In the genomic region with DNA sequence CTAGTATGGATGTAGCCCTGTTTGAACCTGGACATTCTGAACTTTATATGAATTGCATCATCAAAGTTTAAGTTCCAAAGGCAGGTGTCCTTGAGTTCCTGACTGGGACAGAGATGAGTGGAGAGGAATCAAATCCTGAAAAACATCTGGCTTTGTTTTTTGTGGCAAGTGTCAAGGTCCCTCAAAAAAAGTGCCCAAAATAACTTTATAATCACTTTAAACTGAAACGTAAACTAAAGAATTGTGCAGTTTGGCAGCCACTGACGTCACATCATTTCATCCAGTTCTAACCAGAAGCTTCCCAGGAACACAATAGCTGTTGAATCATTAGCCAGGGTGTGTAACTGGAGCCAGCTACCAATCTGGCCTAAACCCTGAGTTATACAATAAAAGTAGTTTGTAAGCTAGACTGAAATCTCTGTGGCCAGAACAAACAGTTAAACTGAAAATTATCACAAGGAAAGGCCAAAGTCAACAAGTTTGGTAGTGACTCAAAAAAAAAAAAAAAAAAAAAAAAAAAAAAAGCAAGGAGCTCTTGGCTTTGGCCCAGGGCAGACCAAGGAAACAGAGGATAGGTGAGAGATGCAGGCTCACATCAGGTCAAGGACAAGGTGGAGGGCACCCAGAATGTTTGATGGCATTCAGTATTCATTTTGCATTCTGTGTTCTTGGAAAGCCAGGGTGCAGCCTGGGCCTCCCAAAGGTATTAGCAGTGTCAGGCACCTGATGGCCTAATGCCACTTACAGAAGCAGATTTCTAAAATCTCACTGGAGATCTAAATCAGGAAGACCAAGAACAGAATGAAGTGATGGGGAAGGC, we compare ENCODE assay signal across 11 cellular contexts.
A peak's percentile ranks its signal among the peaks of the same experiment; 100 is the strongest.
DNase-seq lines count a peak whose midpoint lies in the region; FAIRE-seq and TF ChIP-seq lines count a peak whose summit lies in the region.
"Had no signal": no experiment of that assay in that cellular context is flagged by ENCODE, and none has a peak within 500 bp of the region (broad histone marks: within the 10 kb centered on the region; RNA-seq: fewer than 3 reads in every experiment).

No MANE protein-coding gene starts in this region.

- no peaks in the 10 kb centered on the region for H3K27me3 ChIP-seq in astrocyte (ENCODE audit: insufficient read depth, low read length)

- peak; percentile 84 for DNase-seq in HFFc6
- peak; percentile 98 for DNase-seq in astrocyte (ENCODE audit: low read depth)
- DNase-seq in iris pigment epithelial cell (ENCODE audit: low read depth), result peak; percentile 95
- DNase-seq in smooth muscle cell of the brain vasculature (ENCODE audit: low read depth, low spot score), result peak; percentile 51
- DNase-seq in NCI-H2029 (lab: John Stamatoyannopoulos, UW), result no peak
- DNase-seq in GM19238 (ENCODE audit: insufficient read length, low spot score), result no peak
- DNase-seq in NCI-H146 (lab: John Stamatoyannopoulos, UW), result no peak
- DNase-seq: KBM-7; naive thymus-derived CD8-positive, alpha-beta T cell; NCI-H524 had no signal

- H3K27ac ChIP-seq in astrocyte (ENCODE audit: low read depth, low read length), result peak overlapping the region; percentile 83

- H3K4me3 ChIP-seq in astrocyte (ENCODE audit: insufficient read depth, low read depth, low read length), result no peak overlapping the region

- no peaks in the 10 kb centered on the region for H4K20me1 ChIP-seq in astrocyte (ENCODE audit: insufficient read depth, low read length)

- peak; percentile 50 for FAIRE-seq in astrocyte (lab: Jason Lieb, UNC)

- TF ChIP-seq CTCF in HFFc6 (IDR thresholded peaks at IDR 0.05), result no peak
- TF ChIP-seq CTCF in astrocyte (IDR thresholded peaks at IDR 0.05; ENCODE audit: insufficient read depth, low read depth, low read length), result no peak

- H3K9ac ChIP-seq in astrocyte (ENCODE audit: low read length), result peak overlapping the region; percentile 57

- peaks cover 71% of the 10 kb centered on the region for H3K4me1 Mint-ChIP-seq in HFFc6 (ENCODE audit: low read depth)
- peaks cover 17% of the 10 kb centered on the region for H3K4me1 Mint-ChIP-seq in astrocyte (ENCODE audit: low read depth, unreplicated experiment)
- H3K4me1 Mint-ChIP-seq: activated naive CD4-positive, alpha-beta T cell treated with anti-CD3 and anti-CD28 coated beads, Interleukin-2, amount 50 U/mL, for 24 hours had no signal

- no peak overlapping the region for H2AFZ ChIP-seq in astrocyte (ENCODE audit: low read depth, low read length)

- no peaks in the 10 kb centered on the region for H3K9me3 ChIP-seq in astrocyte (ENCODE audit: insufficient read depth, low read depth, low read length)

- peaks cover 16% of the 10 kb centered on the region for H3K4me1 ChIP-seq in astrocyte (ENCODE audit: insufficient read depth, low read length)

- H3K27ac Mint-ChIP-seq in HFFc6 (peak overlapping the region; percentile 81), astrocyte (ENCODE audit: unreplicated experiment) (peak overlapping the region; percentile 53)
- H3K27ac Mint-ChIP-seq: activated naive CD4-positive, alpha-beta T cell treated with anti-CD3 and anti-CD28 coated beads, Interleukin-2, amount 50 U/mL, for 24 hours; naive thymus-derived CD8-positive, alpha-beta T cell had no signal

- H3K4me2 ChIP-seq in astrocyte (ENCODE audit: low read length), result peak overlapping the region; percentile 51

- no peaks in the 10 kb centered on the region for H3K36me3 ChIP-seq in astrocyte (ENCODE audit: insufficient read depth, low read length)

- H3K36me3 Mint-ChIP-seq in HFFc6 (ENCODE audit: low read depth), result peaks cover 3% of the 10 kb centered on the region; the same call in 1 of the 2 replicates
- H3K36me3 Mint-ChIP-seq in astrocyte (ENCODE audit: low read depth, unreplicated experiment), result no peaks in the 10 kb centered on the region
- H3K36me3 Mint-ChIP-seq: naive thymus-derived CD8-positive, alpha-beta T cell had no signal

- H3K79me2 ChIP-seq in astrocyte (ENCODE audit: insufficient read depth, low read length), result no peaks in the 10 kb centered on the region

- H3K4me3 Mint-ChIP-seq in HFFc6, result peak overlapping the region; percentile 2; the same call in 1 of the 2 replicates
- H3K4me3 Mint-ChIP-seq in astrocyte (ENCODE audit: unreplicated experiment), result no peak overlapping the region
- H3K4me3 Mint-ChIP-seq: activated naive CD4-positive, alpha-beta T cell treated with anti-CD3 and anti-CD28 coated beads, Interleukin-2, amount 50 U/mL, for 24 hours; naive thymus-derived CD8-positive, alpha-beta T cell had no signal

- no peaks in the 10 kb centered on the region for H3K27me3 Mint-ChIP-seq in HFFc6 (ENCODE audit: insufficient read depth)
- no peaks in the 10 kb centered on the region for H3K27me3 Mint-ChIP-seq in astrocyte (ENCODE audit: low read depth, unreplicated experiment)
- H3K27me3 Mint-ChIP-seq: activated naive CD4-positive, alpha-beta T cell treated with anti-CD3 and anti-CD28 coated beads, Interleukin-2, amount 50 U/mL, for 24 hours; naive thymus-derived CD8-positive, alpha-beta T cell had no signal

- H3K9me3 Mint-ChIP-seq in HFFc6, result no peaks in the 10 kb centered on the region; the same call in 1 of the 2 replicates
- no peaks in the 10 kb centered on the region for H3K9me3 Mint-ChIP-seq in astrocyte (ENCODE audit: unreplicated experiment)
- H3K9me3 Mint-ChIP-seq: activated naive CD4-positive, alpha-beta T cell treated with anti-CD3 and anti-CD28 coated beads, Interleukin-2, amount 50 U/mL, for 24 hours; naive thymus-derived CD8-positive, alpha-beta T cell had no signal

Comparison
In these comparisons a context has a peak if more than half of its experiments do, and no peak if none do; other contexts are left out.
1. DNase-seq: peak in HFFc6 (single experiment), astrocyte (single experiment), iris pigment epithelial cell (single experiment) and smooth muscle cell of the brain vasculature (single experiment); none in NCI-H2029 (single experiment), GM19238 (single experiment) and NCI-H146 (single experiment).